In the genomic region with DNA sequence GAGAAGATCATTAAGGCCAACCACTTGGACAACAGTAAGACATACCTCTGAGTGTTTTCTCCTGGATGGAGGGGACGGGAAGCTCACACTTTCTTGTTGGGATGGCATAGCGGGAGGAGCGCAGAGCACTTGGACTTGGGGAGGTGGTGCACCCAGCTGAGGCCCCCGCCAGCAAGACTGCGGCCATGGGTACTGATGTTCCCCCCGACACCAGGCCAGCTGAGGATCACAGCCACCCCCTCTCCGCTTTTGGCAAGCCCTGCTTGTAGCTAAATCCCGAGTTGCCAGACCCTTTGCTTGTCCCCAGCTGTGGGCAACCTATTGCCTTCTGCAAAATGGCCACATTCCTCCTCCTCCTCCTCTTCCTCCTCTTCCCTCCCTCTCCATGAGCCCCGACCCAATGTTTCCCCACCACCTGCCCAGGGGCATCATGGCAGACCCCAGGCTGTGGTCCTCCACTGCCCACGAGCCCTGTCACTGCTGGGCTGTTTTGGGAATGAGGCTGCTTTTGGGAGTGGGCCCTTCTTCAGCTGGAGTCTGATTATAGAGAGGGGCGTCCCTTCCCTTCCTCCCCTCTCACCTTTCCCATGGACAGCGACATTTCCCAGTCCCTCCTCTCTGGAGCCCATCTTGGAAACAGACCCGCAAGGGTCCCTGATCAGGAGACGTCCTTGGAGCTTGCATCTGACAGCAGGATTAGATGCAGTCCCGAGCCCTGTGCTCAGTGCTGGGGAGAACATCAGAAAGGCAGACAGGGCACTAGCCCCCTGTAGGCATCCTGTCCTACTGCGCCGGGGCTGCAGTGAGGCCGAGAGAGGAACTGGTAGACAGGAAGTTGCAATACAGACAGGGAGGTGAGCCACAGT, we compare ENCODE assay signal across 19 cellular contexts.
A peak's percentile ranks its signal among the peaks of the same experiment; 100 is the strongest.
DNase-seq lines count a peak whose midpoint lies in the region; ATAC-seq, FAIRE-seq and TF ChIP-seq lines count a peak whose summit lies in the region.
"Had no signal": no experiment of that assay in that cellular context is flagged by ENCODE, and none has a peak within 500 bp of the region (broad histone marks: within the 10 kb centered on the region; RNA-seq: fewer than 3 reads in every experiment).

No MANE protein-coding gene starts in this region.

- H3K27me3 ChIP-seq in H1 (replicated peaks in 1 of 4; ENCODE audit: control insufficient read depth in 3 of 4, extremely low read depth in 1 of 4, insufficient read depth in 3 of 4, low read length in 3 of 4) (no peaks in the 10 kb centered on the region; a peak in 1 of 7 replicates), stomach (peaks cover 0 to 38% (median 4%) of the 10 kb centered on the region in 3 donors)
- H3K27me3 ChIP-seq: testis had no signal

- H3K27ac ChIP-seq in H1 (ENCODE audit: low read depth, low read length) (no peak overlapping the region), stomach (no peak overlapping the region)
- H3K27ac ChIP-seq: breast epithelium, testis had no signal

- no peak overlapping the region for H2BK15ac ChIP-seq in H1 (ENCODE audit: low read length)

- no peak overlapping the region for H2BK12ac ChIP-seq in H1 (ENCODE audit: low read depth, low read length)

- no peak overlapping the region for H3K4me2 ChIP-seq in H1 (ENCODE audit: insufficient read depth in 1 of 2, low read depth in 2 of 2, low read length in 2 of 2)

- H3K4me1 ChIP-seq in H1 (replicated peaks in 1 of 4; ENCODE audit: control insufficient read depth in 3 of 4, insufficient read depth in 4 of 4, low read length in 3 of 4) (peaks cover 0 to 6% (median 4%) of the 10 kb centered on the region in 4 experiments; a peak in 4 of 7 replicates), stomach (no peaks in the 10 kb centered on the region)
- H3K4me1 ChIP-seq: breast epithelium, testis had no signal

- TF ChIP-seq EP300 in H1 (IDR thresholded peaks at IDR 0.05; ENCODE audit: borderline replicate concordance in 1 of 2, low read depth in 2 of 2, low read length in 2 of 2) (no peak), stomach (IDR thresholded peaks at IDR 0.05) (no peak)

- H2AFZ ChIP-seq in H1 (ENCODE audit: low read length) = no peak overlapping the region

- no peak overlapping the region for H2BK5ac ChIP-seq in H1 (ENCODE audit: low read depth, low read length)

- CTCF ChIA-PET in activated CD8-positive, alpha-beta T cell treated with anti-CD3 and anti-CD28 coated beads, Interleukin-2, amount 10 ng/mL, durations not matched to agents 7 days and 5 days (lab: Charles Lee) = no interaction called here
- CTCF ChIA-PET in activated CD8-positive, alpha-beta T cell treated with anti-CD3 and anti-CD28 coated beads for 36 hours (lab: Charles Lee) = interaction anchor here (0.5 kb wide), 1 partner anchor 1083 kb away, joined by 5 read pairs; no protein-coding TSS in a partner anchor
- CTCF ChIA-PET in H1 (lab: Charles Lee; ENCODE audit: partially characterized antibody) = interaction anchor here (0.6 to 2.1 kb wide), 12 partner anchors 10 to 1458 kb away, joined by 3 to 6 read pairs (median 3); no protein-coding TSS in a partner anchor

- H3K36me3 Mint-ChIP-seq in activated CD8-positive, alpha-beta T cell treated with anti-CD3 and anti-CD28 coated beads, Interleukin-2, amount 10 ng/mL, durations not matched to agents 7 days and 5 days (ENCODE audit: low read depth) = no peaks in the 10 kb centered on the region
- H3K36me3 Mint-ChIP-seq in activated CD8-positive, alpha-beta T cell treated with anti-CD3 and anti-CD28 coated beads for 36 hours (ENCODE audit: low read depth) = no peaks in the 10 kb centered on the region
- H3K36me3 Mint-ChIP-seq: CD4-positive, alpha-beta memory T cell; naive B cell; T-cell had no signal

- H3K23me2 ChIP-seq in H1 (ENCODE audit: low read depth, low read length) = no peaks in the 10 kb centered on the region

- H3K23ac ChIP-seq in H1 (ENCODE audit: insufficient read length) = no peak overlapping the region

- peak; percentile 51 for ATAC-seq in activated CD8-positive, alpha-beta T cell treated with anti-CD3 and anti-CD28 coated beads, Interleukin-2, amount 10 ng/mL, durations not matched to agents 7 days and 5 days
- ATAC-seq in activated CD8-positive, alpha-beta T cell treated with anti-CD3 and anti-CD28 coated beads for 36 hours = no peak
- ATAC-seq: activated CD4-positive, CD25-positive, alpha-beta regulatory T cell treated with anti-CD3 and anti-CD28 coated beads, Interleukin-2, amount 50 U/mL, for 24 hours; T-cell had no signal

- peaks cover 14% of the 10 kb centered on the region for H3K27me3 Mint-ChIP-seq in activated CD8-positive, alpha-beta T cell treated with anti-CD3 and anti-CD28 coated beads, Interleukin-2, amount 10 ng/mL, durations not matched to agents 7 days and 5 days (ENCODE audit: low read depth)
- peaks cover 6% of the 10 kb centered on the region for H3K27me3 Mint-ChIP-seq in activated CD8-positive, alpha-beta T cell treated with anti-CD3 and anti-CD28 coated beads for 36 hours

- H3K79me2 ChIP-seq in H1 (ENCODE audit: control insufficient read depth in 1 of 2, insufficient read depth in 2 of 2, low read length in 2 of 2) = no peaks in the 10 kb centered on the region

- intact Hi-C loops in activated CD8-positive, alpha-beta T cell treated with anti-CD3 and anti-CD28 coated beads for 36 hours (cut with micrococcal nuclease) = no loop called here
- intact Hi-C loops in stomach (cut with DNase I; ENCODE audit: low total_unique reads) = no loop called here

- H3K4me3 ChIP-seq in H1 (ENCODE audit: extremely low read depth in 1 of 4, insufficient read depth in 2 of 4, low read depth in 3 of 4, low read length in 4 of 4) (no peak overlapping the region), stomach (no peak overlapping the region)
- H3K4me3 ChIP-seq: breast epithelium, testis had no signal

- 88% methylated on average over 16 of the region's 18 CpGs; no CpG with 5 or more reads in 1 of the 2 experiments for WGBS in H1 (ENCODE audit: extremely low coverage in 1 of 2, insufficient coverage in 1 of 2, insufficient read length in 1 of 2, insufficient replicate concordance in 2 of 2, low coverage in 1 of 2, low lambda C conversion rate in 2 of 2, missing lambda C conversion rate in 1 of 2), 2 experiments
- 65 to 78% (median 74%) methylated on average over 16 to 18 of the region's 18 CpGs for WGBS in stomach, 5 donors

- no peak overlapping the region for H3K4me3 Mint-ChIP-seq in activated CD8-positive, alpha-beta T cell treated with anti-CD3 and anti-CD28 coated beads, Interleukin-2, amount 10 ng/mL, durations not matched to agents 7 days and 5 days
- no peak overlapping the region for H3K4me3 Mint-ChIP-seq in activated CD8-positive, alpha-beta T cell treated with anti-CD3 and anti-CD28 coated beads for 36 hours
- H3K4me3 Mint-ChIP-seq: CD4-positive, alpha-beta memory T cell; T-cell had no signal

- peak overlapping the region; percentile 75; the same call in 1 of the 2 replicates for H4K8ac ChIP-seq in H1 (ENCODE audit: extremely low read depth, insufficient read depth, low read length)

- H3K27ac Mint-ChIP-seq in activated CD8-positive, alpha-beta T cell treated with anti-CD3 and anti-CD28 coated beads, Interleukin-2, amount 10 ng/mL, durations not matched to agents 7 days and 5 days = no peak overlapping the region
- no peak overlapping the region for H3K27ac Mint-ChIP-seq in activated CD8-positive, alpha-beta T cell treated with anti-CD3 and anti-CD28 coated beads for 36 hours
- H3K27ac Mint-ChIP-seq: CD4-positive, alpha-beta memory T cell; T-cell had no signal

- no peak overlapping the region for H4K5ac ChIP-seq in H1 (ENCODE audit: insufficient read length, low read depth, low read length)

- DNase-seq in activated CD8-positive, alpha-beta T cell treated with anti-CD3 and anti-CD28 coated beads, Interleukin-2, amount 10 ng/mL, durations not matched to agents 7 days and 5 days = no peak
- no peak for DNase-seq in activated CD8-positive, alpha-beta T cell treated with anti-CD3 and anti-CD28 coated beads for 36 hours
- peak; percentile 2 to 14 for DNase-seq in NOMO-1 (lab: John Stamatoyannopoulos, UW; ENCODE audit: unreplicated experiment in 2 of 2)
- no peak for DNase-seq in H1 (ENCODE audit: low read depth in 1 of 2, low spot score in 2 of 2)
- DNase-seq in stomach = peak; percentile 11
- DNase-seq in COR-L47 (lab: John Stamatoyannopoulos, UW) = no peak
- DNase-seq in amygdala (lab: John Stamatoyannopoulos, UW) = no peak
- DNase-seq in NCI-H2196 treated with DMSO at 0.1 percent for 48 hours (lab: John Stamatoyannopoulos, UW; ENCODE audit: unreplicated experiment) = no peak
- DNase-seq: ACHN; activated naive CD4-positive, alpha-beta T cell treated with anti-CD3 and anti-CD28 coated beads, Interleukin-2, amount 50 U/mL, for 16 hours; CD4-positive, alpha-beta memory T cell; naive B cell; NCI-H2171; OCI-M1; retina; T-cell; testis had no signal

- H3K56ac ChIP-seq in H1 (replicated peaks; ENCODE audit: insufficient read length, low read depth, low read length) = no peak overlapping the region

- H4K91ac ChIP-seq in H1 (replicated peaks; ENCODE audit: insufficient read length, low read length) = no peak overlapping the region

- H3K9me3 ChIP-seq in H1 (ENCODE audit: insufficient read depth in 2 of 2, low read depth in 1 of 2, low read length in 1 of 2) (no peaks in the 10 kb centered on the region), stomach (no peaks in the 10 kb centered on the region)
- H3K9me3 ChIP-seq: breast epithelium, testis had no signal

- TF ChIP-seq POLR2A in H1 (IDR thresholded peaks at IDR 0.05; ENCODE audit: control extremely low read depth in 1 of 2, low read depth in 2 of 2, low read length in 2 of 2) = no peak
- TF ChIP-seq POLR2A in stomach (IDR thresholded peaks at IDR 0.05) = no peak

- POLR2A ChIA-PET in activated CD8-positive, alpha-beta T cell treated with anti-CD3 and anti-CD28 coated beads, Interleukin-2, amount 10 ng/mL, durations not matched to agents 7 days and 5 days (lab: Charles Lee) = interaction anchor here (0.6 kb wide), 1 partner anchor 1891 kb away, joined by 3 read pairs; no protein-coding TSS in a partner anchor
- POLR2A ChIA-PET in activated CD8-positive, alpha-beta T cell treated with anti-CD3 and anti-CD28 coated beads for 36 hours (lab: Charles Lee) = no interaction called here
- POLR2A ChIA-PET in H1 (lab: Charles Lee; ENCODE audit: partially characterized antibody) = interaction anchor here (0.6 to 1.3 kb wide), 2 partner anchors 24 to 50 kb away, joined by 3 read pairs; no protein-coding TSS in a partner anchor

- H2BK120ac ChIP-seq in H1 (replicated peaks; ENCODE audit: low read depth, low read length) = no peak overlapping the region

- H3K14ac ChIP-seq in H1 (ENCODE audit: insufficient read length) = no peak overlapping the region

- no peak overlapping the region for H3K18ac ChIP-seq in H1 (ENCODE audit: extremely low read depth, low read length)

- H3K36me3 ChIP-seq in H1 (ENCODE audit: control insufficient read depth in 2 of 4, insufficient read depth in 4 of 4, low read length in 3 of 4) = no peaks in the 10 kb centered on the region
- no peaks in the 10 kb centered on the region for H3K36me3 ChIP-seq in stomach
- H3K36me3 ChIP-seq: breast epithelium had no signal

- no peaks in the 10 kb centered on the region for H4K20me1 ChIP-seq in H1 (replicated peaks in 1 of 2; ENCODE audit: control insufficient read depth in 1 of 2, insufficient read depth in 2 of 2, low read length in 2 of 2)

- H3K79me1 ChIP-seq in H1 (ENCODE audit: low read depth, low read length) = no peaks in the 10 kb centered on the region

- H3K9ac ChIP-seq in H1 (replicated peaks in 1 of 4; ENCODE audit: extremely low read depth in 1 of 4, low read depth in 3 of 4, low read length in 3 of 4) = no peak overlapping the region; a peak in 1 of 7 replicates

- no peak overlapping the region for H2AK5ac ChIP-seq in H1 (ENCODE audit: low read depth, low read length)

- no peak for FAIRE-seq in H1 (lab: Jason Lieb, UNC)

- no peak overlapping the region for H2BK20ac ChIP-seq in H1 (ENCODE audit: low read length)

- no peaks in the 10 kb centered on the region for H3K9me3 Mint-ChIP-seq in activated CD8-positive, alpha-beta T cell treated with anti-CD3 and anti-CD28 coated beads, Interleukin-2, amount 10 ng/mL, durations not matched to agents 7 days and 5 days (ENCODE audit: insufficient read depth)
- no peaks in the 10 kb centered on the region for H3K9me3 Mint-ChIP-seq in activated CD8-positive, alpha-beta T cell treated with anti-CD3 and anti-CD28 coated beads for 36 hours
- H3K9me3 Mint-ChIP-seq: naive B cell, T-cell had no signal

- TF ChIP-seq CTCF in activated CD8-positive, alpha-beta T cell treated with anti-CD3 and anti-CD28 coated beads for 36 hours (IDR thresholded peaks at IDR 0.05) = no peak
- TF ChIP-seq CTCF in H1 (IDR thresholded peaks at IDR 0.05; ENCODE audit: control extremely low read depth in 1 of 3, insufficient read depth in 1 of 3, low read depth in 1 of 3, low read length in 3 of 3) (peak in 2 of 3 experiments; percentile 42 to 47; a peak in 2 of 4 replicates), stomach (IDR thresholded peaks at IDR 0.05) (no peak)

- TF ChIP-seq RAD21 in H1 (IDR thresholded peaks at IDR 0.05 in 1 of 2, conservative IDR thresholded peaks at IDR 0.05 in 1 of 2; ENCODE audit: low read depth in 2 of 2, low read length in 2 of 2) = peak in 1 of 2 experiments; percentile 29; a peak in 1 of 4 replicates

- no peaks in the 10 kb centered on the region for H3K4me1 Mint-ChIP-seq in activated CD8-positive, alpha-beta T cell treated with anti-CD3 and anti-CD28 coated beads, Interleukin-2, amount 10 ng/mL, durations not matched to agents 7 days and 5 days (ENCODE audit: low read depth)
- no peaks in the 10 kb centered on the region for H3K4me1 Mint-ChIP-seq in activated CD8-positive, alpha-beta T cell treated with anti-CD3 and anti-CD28 coated beads for 36 hours (ENCODE audit: low read depth)
- H3K4me1 Mint-ChIP-seq: CD4-positive, alpha-beta memory T cell; T-cell had no signal

- H3K4ac ChIP-seq in H1 (replicated peaks; ENCODE audit: insufficient read length, low read depth, low read length) = no peak overlapping the region

Comparison
In these comparisons a context has a peak if more than half of its experiments do, and no peak if none do; other contexts are left out.
1. DNase-seq: peak in NOMO-1 (2 of 2) and stomach (single experiment); none in activated CD8-positive, alpha-beta T cell treated with anti-CD3 and anti-CD28 coated beads, Interleukin-2, amount 10 ng/mL, durations not matched to agents 7 days and 5 days (single experiment), activated CD8-positive, alpha-beta T cell treated with anti-CD3 and anti-CD28 coated beads for 36 hours (single experiment), H1 (0 of 2), COR-L47 (single experiment), amygdala (0 of 56) and NCI-H2196 treated with DMSO at 0.1 percent for 48 hours (single experiment).
2. CTCF ChIP-seq: peak in H1 (2 of 3); none in activated CD8-positive, alpha-beta T cell treated with anti-CD3 and anti-CD28 coated beads for 36 hours (single experiment) and stomach (0 of 7).